ENCODE assay signal across 23 cellular contexts in genomic region chr4:742096-742741, GRCh38. TPM values are rescaled to one million over a fixed set of nuclear protein-coding genes. Genes with fewer than 3 reads are reported as not detected.
DNase-seq lines count a peak whose midpoint lies in the region; ATAC-seq and TF ChIP-seq lines count a peak whose summit lies in the region.
"Had no signal": no experiment of that assay in that cellular context is flagged by ENCODE, and none has a peak within 500 bp of the region (broad histone marks: within the 10 kb centered on the region; RNA-seq: fewer than 3 reads in every experiment).

No MANE protein-coding gene starts in this region.

- WGBS in thyroid gland, 2 donors, result 86 to 90% methylated on average over 18 to 19 of the region's 21 CpGs

- H3K27me3 Mint-ChIP-seq in activated CD4-positive, alpha-beta T cell treated with anti-CD3 and anti-CD28 coated beads for 36 hours, result no peaks in the 10 kb centered on the region
- H3K27me3 Mint-ChIP-seq in activated CD4-positive, alpha-beta T cell treated with anti-CD3 and anti-CD28 coated beads, Interleukin-2, amount 10 ng/mL, durations not matched to agents 7 days and 5 days, result no peaks in the 10 kb centered on the region
- no peaks in the 10 kb centered on the region for H3K27me3 Mint-ChIP-seq in activated T-helper 17 cell treated with anti-CD3 and anti-CD28 coated beads, Interleukin-2, amount 50 U/mL, for 72 hours
- H3K27me3 Mint-ChIP-seq in nephron progenitor cell (ENCODE audit: low read depth, poor library complexity) (peaks cover 7% of the 10 kb centered on the region), mesothelial cell of epicardium (ENCODE audit: low read depth) (no peaks in the 10 kb centered on the region)
- H3K27me3 Mint-ChIP-seq: activated naive CD8-positive, alpha-beta T cell treated with anti-CD3 and anti-CD28 coated beads, Interleukin-2, amount 10 ng/mL, durations not matched to agents 7 days and 5 days; CD4-positive, CD25-positive, alpha-beta regulatory T cell had no signal

- intact Hi-C loops in activated CD4-positive, alpha-beta T cell treated with anti-CD3 and anti-CD28 coated beads for 36 hours (cut with DNase I, micrococcal nuclease), result loop anchor here (2.0 to 5.0 kb wide), 6 partner anchors 135 to 267 kb away; partner anchors contain the start of gene IDUA (in 2 of the 2)
- intact Hi-C loops in thyroid gland (cut with DNase I), result no loop called here

- CTCF ChIA-PET in activated CD4-positive, alpha-beta T cell treated with anti-CD3 and anti-CD28 coated beads for 36 hours (lab: Charles Lee), result interaction anchor here (0.6 to 2.0 kb wide), 18 partner anchors 11 to 389 kb away, joined by 3 to 11 read pairs (median 4); partner anchors contain the start of genes GAK and TMEM175
- CTCF ChIA-PET in activated CD4-positive, alpha-beta T cell treated with anti-CD3 and anti-CD28 coated beads, Interleukin-2, amount 10 ng/mL, durations not matched to agents 7 days and 5 days (lab: Charles Lee), result interaction anchor here (0.6 to 2.7 kb wide), 17 partner anchors 9 to 245 kb away, joined by 3 to 10 read pairs (median 4); partner anchors contain the start of gene IDUA

- no peak for TF ChIP-seq POLR2A in thyroid gland (IDR thresholded peaks at IDR 0.05)

- no peak overlapping the region for H3K4me3 ChIP-seq in thyroid gland (replicated peaks in 1 of 3)
- H3K4me3 ChIP-seq: ascending aorta, left lung, skin epidermis, uterus had no signal

- POLR2A ChIA-PET in activated CD4-positive, alpha-beta T cell treated with anti-CD3 and anti-CD28 coated beads for 36 hours (lab: Charles Lee), result no interaction called here
- POLR2A ChIA-PET in activated CD4-positive, alpha-beta T cell treated with anti-CD3 and anti-CD28 coated beads, Interleukin-2, amount 10 ng/mL, durations not matched to agents 7 days and 5 days (lab: Charles Lee), result no interaction called here

- no peaks in the 10 kb centered on the region for H3K27me3 ChIP-seq in thyroid gland
- H3K27me3 ChIP-seq: ascending aorta, left lung, uterus had no signal

- no peak overlapping the region for H3K27ac Mint-ChIP-seq in activated CD4-positive, alpha-beta T cell treated with anti-CD3 and anti-CD28 coated beads for 36 hours
- H3K27ac Mint-ChIP-seq in activated CD4-positive, alpha-beta T cell treated with anti-CD3 and anti-CD28 coated beads, Interleukin-2, amount 10 ng/mL, durations not matched to agents 7 days and 5 days, result no peak overlapping the region
- peak overlapping the region; percentile 52 for H3K27ac Mint-ChIP-seq in activated T-helper 17 cell treated with anti-CD3 and anti-CD28 coated beads, Interleukin-2, amount 50 U/mL, for 72 hours
- H3K27ac Mint-ChIP-seq in nephron progenitor cell, result peak overlapping the region; percentile 72
- H3K27ac Mint-ChIP-seq in mesothelial cell of epicardium, result no peak overlapping the region
- H3K27ac Mint-ChIP-seq: activated naive CD8-positive, alpha-beta T cell treated with anti-CD3 and anti-CD28 coated beads, Interleukin-2, amount 10 ng/mL, durations not matched to agents 7 days and 5 days; CD4-positive, CD25-positive, alpha-beta regulatory T cell had no signal

- no peak overlapping the region for H3K27ac ChIP-seq in thyroid gland
- H3K27ac ChIP-seq: ascending aorta, epithelial cell of prostate, HL-60, left lung, skin epidermis, uterus had no signal

- no peaks in the 10 kb centered on the region for H3K4me1 ChIP-seq in thyroid gland
- H3K4me1 ChIP-seq: ascending aorta, left lung, uterus had no signal

- no peak overlapping the region for H3K4me3 Mint-ChIP-seq in activated CD4-positive, alpha-beta T cell treated with anti-CD3 and anti-CD28 coated beads for 36 hours
- no peak overlapping the region for H3K4me3 Mint-ChIP-seq in activated CD4-positive, alpha-beta T cell treated with anti-CD3 and anti-CD28 coated beads, Interleukin-2, amount 10 ng/mL, durations not matched to agents 7 days and 5 days
- no peak overlapping the region for H3K4me3 Mint-ChIP-seq in activated T-helper 17 cell treated with anti-CD3 and anti-CD28 coated beads, Interleukin-2, amount 50 U/mL, for 72 hours
- H3K4me3 Mint-ChIP-seq in nephron progenitor cell, result no peak overlapping the region
- no peak overlapping the region for H3K4me3 Mint-ChIP-seq in mesothelial cell of epicardium
- H3K4me3 Mint-ChIP-seq: activated naive CD8-positive, alpha-beta T cell treated with anti-CD3 and anti-CD28 coated beads, Interleukin-2, amount 10 ng/mL, durations not matched to agents 7 days and 5 days; CD4-positive, CD25-positive, alpha-beta regulatory T cell had no signal

- no peaks in the 10 kb centered on the region for H3K4me1 Mint-ChIP-seq in activated CD4-positive, alpha-beta T cell treated with anti-CD3 and anti-CD28 coated beads for 36 hours
- H3K4me1 Mint-ChIP-seq in activated CD4-positive, alpha-beta T cell treated with anti-CD3 and anti-CD28 coated beads, Interleukin-2, amount 10 ng/mL, durations not matched to agents 7 days and 5 days, result peaks cover 4% of the 10 kb centered on the region
- no peaks in the 10 kb centered on the region for H3K4me1 Mint-ChIP-seq in activated T-helper 17 cell treated with anti-CD3 and anti-CD28 coated beads, Interleukin-2, amount 50 U/mL, for 72 hours
- H3K4me1 Mint-ChIP-seq in nephron progenitor cell (peaks cover 17% of the 10 kb centered on the region), mesothelial cell of epicardium (no peaks in the 10 kb centered on the region)

- no peak for TF ChIP-seq CTCF in nephron progenitor cell (IDR thresholded peaks at IDR 0.05)
- no peak for TF ChIP-seq CTCF in thyroid gland (IDR thresholded peaks at IDR 0.05)
- no peak for TF ChIP-seq CTCF in mesothelial cell of epicardium (IDR thresholded peaks at IDR 0.05; ENCODE audit: unreplicated experiment)

- no peaks in the 10 kb centered on the region for H3K9me3 ChIP-seq in thyroid gland
- H3K9me3 ChIP-seq: left lung, uterus had no signal

- H3K9me3 Mint-ChIP-seq in activated CD4-positive, alpha-beta T cell treated with anti-CD3 and anti-CD28 coated beads for 36 hours (ENCODE audit: low read depth), result no peaks in the 10 kb centered on the region
- H3K9me3 Mint-ChIP-seq in activated CD4-positive, alpha-beta T cell treated with anti-CD3 and anti-CD28 coated beads, Interleukin-2, amount 10 ng/mL, durations not matched to agents 7 days and 5 days, result no peaks in the 10 kb centered on the region
- no peaks in the 10 kb centered on the region for H3K9me3 Mint-ChIP-seq in activated T-helper 17 cell treated with anti-CD3 and anti-CD28 coated beads, Interleukin-2, amount 50 U/mL, for 72 hours
- H3K9me3 Mint-ChIP-seq in nephron progenitor cell (peaks cover 10% of the 10 kb centered on the region), mesothelial cell of epicardium (no peaks in the 10 kb centered on the region)
- H3K9me3 Mint-ChIP-seq: activated naive CD8-positive, alpha-beta T cell treated with anti-CD3 and anti-CD28 coated beads, Interleukin-2, amount 10 ng/mL, durations not matched to agents 7 days and 5 days; CD4-positive, CD25-positive, alpha-beta regulatory T cell had no signal

- peaks cover 2% of the 10 kb centered on the region for H3K36me3 Mint-ChIP-seq in activated CD4-positive, alpha-beta T cell treated with anti-CD3 and anti-CD28 coated beads for 36 hours (ENCODE audit: low read depth)
- H3K36me3 Mint-ChIP-seq in activated CD4-positive, alpha-beta T cell treated with anti-CD3 and anti-CD28 coated beads, Interleukin-2, amount 10 ng/mL, durations not matched to agents 7 days and 5 days (ENCODE audit: low read depth), result peaks cover 14% of the 10 kb centered on the region
- H3K36me3 Mint-ChIP-seq in activated T-helper 17 cell treated with anti-CD3 and anti-CD28 coated beads, Interleukin-2, amount 50 U/mL, for 72 hours (ENCODE audit: low read depth), result peaks cover 22% of the 10 kb centered on the region
- H3K36me3 Mint-ChIP-seq in nephron progenitor cell (ENCODE audit: low read depth) (peaks cover 55% of the 10 kb centered on the region), mesothelial cell of epicardium (peaks cover 34% of the 10 kb centered on the region)

- peak; percentile 35 for ATAC-seq in activated CD4-positive, alpha-beta T cell treated with anti-CD3 and anti-CD28 coated beads for 36 hours
- ATAC-seq in GM21619 (IDR thresholded peaks at IDR 0.05; ENCODE audit: unreplicated experiment) (peak; percentile 7), HG03039 (IDR thresholded peaks at IDR 0.05; ENCODE audit: unreplicated experiment) (no peak)
- ATAC-seq in activated T-helper 17 cell treated with anti-CD3 and anti-CD28 coated beads, Interleukin-2, amount 50 U/mL, for 72 hours (replicated peaks), result peak; percentile 14

- no peak for DNase-seq in activated CD4-positive, alpha-beta T cell treated with anti-CD3 and anti-CD28 coated beads for 36 hours
- no peak for DNase-seq in activated CD4-positive, alpha-beta T cell treated with anti-CD3 and anti-CD28 coated beads, Interleukin-2, amount 10 ng/mL, durations not matched to agents 7 days and 5 days
- DNase-seq in nephron progenitor cell, result no peak
- DNase-seq in thyroid gland, result no peak
- no peak for DNase-seq in mesothelial cell of epicardium (ENCODE audit: low spot score in 2 of 2, unreplicated experiment in 2 of 2)
- DNase-seq: cortex of kidney, NCI-H1417 treated with DMSO at 0.1 percent for 48 hours, NCI-H524 treated with DMSO at 0.1 percent for 48 hours, occipital lobe, SHP77 treated with DMSO at 0.1 percent for 48 hours had no signal

- peaks cover 14 to 23% of the 10 kb centered on the region in 2 donors for H3K36me3 ChIP-seq in thyroid gland
- H3K36me3 ChIP-seq: uterus had no signal

RNA-seq across cellular contexts. Expression of gene PCGF3, which starts 36.6 kb away (rescaled TPM):
- total RNA-seq in activated CD4-positive, alpha-beta T cell treated with anti-CD3 and anti-CD28 coated beads for 36 hours, result 10 to 100 TPM; 20.6 to 22.5 TPM
- total RNA-seq in activated CD4-positive, alpha-beta T cell treated with anti-CD3 and anti-CD28 coated beads, Interleukin-2, amount 10 ng/mL, durations not matched to agents 7 days and 5 days, result 10 to 100 TPM; 34.9 to 36.8 TPM
- total RNA-seq in activated T-helper 17 cell treated with anti-CD3 and anti-CD28 coated beads, Interleukin-2, amount 50 U/mL, for 72 hours, result 10 to 100 TPM; 34.4 to 35.3 TPM
- total RNA-seq in thyroid gland (10 to 100 TPM; 41.4 to 60.0 (median 50.2) TPM), mesothelial cell of epicardium (88.1 to 93.4 TPM (median 90.9 TPM) in 3 replicates)

RNA-seq across cellular contexts. Expression of gene SLC49A3, which starts 53.3 kb away (rescaled TPM):
- under 1 TPM; 0.09 to 0.39 TPM for total RNA-seq in activated CD4-positive, alpha-beta T cell treated with anti-CD3 and anti-CD28 coated beads for 36 hours
- total RNA-seq in activated CD4-positive, alpha-beta T cell treated with anti-CD3 and anti-CD28 coated beads, Interleukin-2, amount 10 ng/mL, durations not matched to agents 7 days and 5 days, result under 1 TPM in 1 of 2 experiments, not detected in 1; 0.35 TPM
- total RNA-seq in activated T-helper 17 cell treated with anti-CD3 and anti-CD28 coated beads, Interleukin-2, amount 50 U/mL, for 72 hours, result 1 to 10 TPM in 1 of 2 donors, under 1 TPM in 1; 0.61 to 1.4 TPM
- total RNA-seq in thyroid gland (10 to 100 TPM; 14.9 to 27.1 (median 18.3) TPM), mesothelial cell of epicardium (10.5 to 13.4 TPM (median 11.6 TPM) in 3 replicates)
- total RNA-seq: H4, PC-3 had no signal

Comparison
In these comparisons a context has a peak if more than half of its experiments do, and no peak if none do; other contexts are left out.
1. H3K27ac Mint-ChIP-seq: peak in activated T-helper 17 cell treated with anti-CD3 and anti-CD28 coated beads, Interleukin-2, amount 50 U/mL, for 72 hours (single experiment) and nephron progenitor cell (single experiment); none in activated CD4-positive, alpha-beta T cell treated with anti-CD3 and anti-CD28 coated beads for 36 hours (single experiment), activated CD4-positive, alpha-beta T cell treated with anti-CD3 and anti-CD28 coated beads, Interleukin-2, amount 10 ng/mL, durations not matched to agents 7 days and 5 days (single experiment) and mesothelial cell of epicardium (single experiment).